ENCODE assay signal across 7 cellular contexts in genomic region chr9:121366793-121367192, GRCh38. TPM values are rescaled to one million over a fixed set of nuclear protein-coding genes. Genes with fewer than 3 reads are reported as not detected.
DNase-seq lines count a peak whose midpoint lies in the region; ATAC-seq and TF ChIP-seq lines count a peak whose summit lies in the region.
"Not testable (repeated sequence)": the region's sequence is repeated elsewhere in the genome, so short reads cannot be mapped to it uniquely, and the experiment has no call there.

No MANE protein-coding gene starts in this region.

- H3K27me3 ChIP-seq in CD8-positive, alpha-beta memory T cell (ENCODE audit: insufficient read depth, low read length, poor library complexity, severe bottlenecking); liver (ENCODE audit: control insufficient read depth in 4 of 4, insufficient read depth in 4 of 4, low read length in 3 of 4); prostate gland (replicated peaks; ENCODE audit: insufficient read depth): not testable (repeated sequence)

- peaks cover 0 to 38% (median 3%) of the 10 kb centered on the region in 3 donors for H3K36me3 Mint-ChIP-seq in CD8-positive, alpha-beta memory T cell
- not testable (repeated sequence) for H3K36me3 Mint-ChIP-seq in activated CD8-positive, alpha-beta T cell treated with anti-CD3 and anti-CD28 coated beads for 36 hours (ENCODE audit: low read depth)
- H3K36me3 Mint-ChIP-seq in central memory CD8-positive, alpha-beta T cell (ENCODE audit: insufficient read depth), result peaks cover 22% of the 10 kb centered on the region

- H3K9ac ChIP-seq in liver (ENCODE audit: low read depth in 1 of 2, low read length in 2 of 2), result peak overlapping the region in 1 of 2 donors; percentile 89

- TF ChIP-seq CTCF in activated CD8-positive, alpha-beta T cell treated with anti-CD3 and anti-CD28 coated beads for 36 hours (IDR thresholded peaks at IDR 0.05); fibroblast of pulmonary artery (IDR thresholded peaks at IDR 0.05; ENCODE audit: low read length, missing control alignments); liver (IDR thresholded peaks at IDR 0.05; ENCODE audit: low read depth, low read length, missing input control); prostate gland (IDR thresholded peaks at IDR 0.05): not testable (repeated sequence)

- not testable (repeated sequence) for H3K36me3 ChIP-seq in CD8-positive, alpha-beta memory T cell (ENCODE audit: insufficient read depth, low read length); liver (ENCODE audit: control insufficient read depth in 4 of 4, insufficient read depth in 3 of 4, low read depth in 1 of 4, low read length in 3 of 4); prostate gland

- not testable (repeated sequence) for H3K4me3 ChIP-seq in CD8-positive, alpha-beta memory T cell (ENCODE audit: low read length); prostate gland
- H3K4me3 ChIP-seq in fibroblast of pulmonary artery (replicated peaks; ENCODE audit: low read depth, low read length), result peak overlapping the region; percentile 70
- peak overlapping the region in 2 of 3 donors; percentile 64 to 86 for H3K4me3 ChIP-seq in liver (ENCODE audit: low read depth in 1 of 3, low read length in 3 of 3)

- WGBS in liver, result 63% methylated on average over 5 of the region's 5 CpGs
- 74% methylated on average over 5 of the region's 5 CpGs for WGBS in prostate gland

- ATAC-seq in activated CD8-positive, alpha-beta T cell treated with anti-CD3 and anti-CD28 coated beads for 36 hours; central memory CD8-positive, alpha-beta T cell (replicated peaks; ENCODE audit: extremely low read depth, poor library complexity, severe bottlenecking): not testable (repeated sequence)

- H3K27me3 Mint-ChIP-seq in CD8-positive, alpha-beta memory T cell; activated CD8-positive, alpha-beta T cell treated with anti-CD3 and anti-CD28 coated beads for 36 hours; central memory CD8-positive, alpha-beta T cell: not testable (repeated sequence)

- intact Hi-C loops in activated CD8-positive, alpha-beta T cell treated with anti-CD3 and anti-CD28 coated beads for 36 hours (cut with micrococcal nuclease); prostate gland (cut with DNase I): not testable (repeated sequence)

- H3K9me3 ChIP-seq in CD8-positive, alpha-beta memory T cell (ENCODE audit: low read length); liver (ENCODE audit: control insufficient read depth in 4 of 4, low read length in 3 of 4); prostate gland: not testable (repeated sequence)

- H3K4me1 ChIP-seq in CD8-positive, alpha-beta memory T cell (ENCODE audit: insufficient read depth, low read length), result peaks cover 46% of the 10 kb centered on the region
- peaks cover 8 to 64% (median 44%) of the 10 kb centered on the region in 4 donors for H3K4me1 ChIP-seq in liver (ENCODE audit: control insufficient read depth in 4 of 4, insufficient read depth in 4 of 4, low read length in 3 of 4)
- not testable (repeated sequence) for H3K4me1 ChIP-seq in prostate gland (replicated peaks)

- TF ChIP-seq RAD21 in liver (IDR thresholded peaks at IDR 0.05), result not testable (repeated sequence)

- peaks cover 73 to 85% (median 84%) of the 10 kb centered on the region in 3 donors for H3K4me1 Mint-ChIP-seq in CD8-positive, alpha-beta memory T cell
- H3K4me1 Mint-ChIP-seq in activated CD8-positive, alpha-beta T cell treated with anti-CD3 and anti-CD28 coated beads for 36 hours (ENCODE audit: low read depth), result peaks cover 59% of the 10 kb centered on the region
- peaks cover 72% of the 10 kb centered on the region for H3K4me1 Mint-ChIP-seq in central memory CD8-positive, alpha-beta T cell

- CTCF ChIA-PET in CD8-positive, alpha-beta memory T cell (lab: Charles Lee), result interaction anchor here (3.8 to 4.7 kb wide), 2 partner anchors 13 to 46 kb away, joined by 12 to 30 read pairs; no protein-coding TSS in a partner anchor
- CTCF ChIA-PET in activated CD8-positive, alpha-beta T cell treated with anti-CD3 and anti-CD28 coated beads for 36 hours (lab: Charles Lee), result interaction anchor here (1.4 kb wide), 1 partner anchor 10 kb away, joined by 3 read pairs; no protein-coding TSS in a partner anchor

- POLR2A ChIA-PET in CD8-positive, alpha-beta memory T cell (lab: Charles Lee), result interaction anchor here (1.1 to 1.4 kb wide), 2 partner anchors 9 to 13 kb away, joined by 4 to 6 read pairs; no protein-coding TSS in a partner anchor
- POLR2A ChIA-PET in activated CD8-positive, alpha-beta T cell treated with anti-CD3 and anti-CD28 coated beads for 36 hours (lab: Charles Lee), result not testable (repeated sequence)

- H3K4me3 Mint-ChIP-seq in CD8-positive, alpha-beta memory T cell, result peak overlapping the region; percentile 54 to 97 (median 93)
- H3K4me3 Mint-ChIP-seq in activated CD8-positive, alpha-beta T cell treated with anti-CD3 and anti-CD28 coated beads for 36 hours, result not testable (repeated sequence)
- H3K4me3 Mint-ChIP-seq in central memory CD8-positive, alpha-beta T cell, result peak overlapping the region; percentile 81

- H3K9me3 Mint-ChIP-seq in CD8-positive, alpha-beta memory T cell; activated CD8-positive, alpha-beta T cell treated with anti-CD3 and anti-CD28 coated beads for 36 hours; central memory CD8-positive, alpha-beta T cell: not testable (repeated sequence)

- not testable (repeated sequence) for TF ChIP-seq POLR2A in prostate gland (IDR thresholded peaks at IDR 0.05)

- peak overlapping the region; percentile 32 to 95 (median 82) for H3K27ac Mint-ChIP-seq in CD8-positive, alpha-beta memory T cell
- peak overlapping the region; percentile 55 for H3K27ac Mint-ChIP-seq in activated CD8-positive, alpha-beta T cell treated with anti-CD3 and anti-CD28 coated beads for 36 hours
- H3K27ac Mint-ChIP-seq in central memory CD8-positive, alpha-beta T cell (ENCODE audit: low read depth), result not testable (repeated sequence)

- not testable (repeated sequence) for H3K27ac ChIP-seq in CD8-positive, alpha-beta memory T cell (ENCODE audit: low read depth, low read length)
- H3K27ac ChIP-seq in liver (ENCODE audit: low read depth in 1 of 2, low read length in 2 of 2), result peak overlapping the region; percentile 70 to 93
- H3K27ac ChIP-seq in prostate gland, result peak overlapping the region; percentile 37 to 88
- H3K27ac ChIP-seq in substantia nigra (ENCODE audit: low read depth, low read length, poor library complexity, severe bottlenecking), result peak overlapping the region; percentile 19

- DNase-seq in CD8-positive, alpha-beta memory T cell; activated CD8-positive, alpha-beta T cell treated with anti-CD3 and anti-CD28 coated beads for 36 hours; central memory CD8-positive, alpha-beta T cell (ENCODE audit: low spot score in 2 of 2); fibroblast of pulmonary artery (ENCODE audit: low read depth); prostate gland (ENCODE audit: low spot score); substantia nigra (lab: John Stamatoyannopoulos, UW): not testable (repeated sequence)

RNA-seq across cellular contexts. Expression of gene STOM, which starts 3.3 kb away (rescaled TPM):
- total RNA-seq in CD8-positive, alpha-beta memory T cell, result 10 to 100 TPM; 63.0 to 67.3 TPM
- 315 TPM for polyA plus RNA-seq in CD8-positive, alpha-beta memory T cell
- total RNA-seq in activated CD8-positive, alpha-beta T cell treated with anti-CD3 and anti-CD28 coated beads for 36 hours, result 10 to 100 TPM; 31.7 to 32.5 TPM
- 100 to 1,000 TPM; 318 to 398 TPM for total RNA-seq in liver
- 100 to 1,000 TPM; 150 to 212 TPM for polyA plus RNA-seq in liver
- 10 to 100 TPM; 64.3 to 85.1 TPM for total RNA-seq in prostate gland
